9 cellular contexts compared by ENCODE assay signal in genomic region chr14:91414475-91415342, GRCh38. TPM values are rescaled to one million over a fixed set of nuclear protein-coding genes. Genes with fewer than 3 reads are reported as not detected.
A peak's percentile ranks its signal among the peaks of the same experiment; 100 is the strongest.
DNase-seq lines count a peak whose midpoint lies in the region; ATAC-seq and TF ChIP-seq lines count a peak whose summit lies in the region.
"Had no signal": no experiment of that assay in that cellular context is flagged by ENCODE, and none has a peak within 500 bp of the region (broad histone marks: within the 10 kb centered on the region; RNA-seq: fewer than 3 reads in every experiment).

No MANE protein-coding gene starts in this region.

- H3K27me3 ChIP-seq in rectal smooth muscle tissue (ENCODE audit: control insufficient read depth, insufficient read depth, low read length) (no peaks in the 10 kb centered on the region), prostate gland (replicated peaks; ENCODE audit: insufficient read depth) (no peaks in the 10 kb centered on the region), left lung (peaks cover 0 to 6% of the 10 kb centered on the region in 2 donors)
- H3K27me3 ChIP-seq: pancreas had no signal

- peak overlapping the region; percentile 22 for H3K4me3 ChIP-seq in rectal smooth muscle tissue (ENCODE audit: low read length)
- H3K4me3 ChIP-seq in prostate gland = no peak overlapping the region
- H3K4me3 ChIP-seq in lower leg skin (ENCODE audit: low read depth, poor library complexity, severe bottlenecking) = no peak overlapping the region
- peak overlapping the region in 1 of 2 donors; percentile 91 for H3K4me3 ChIP-seq in left lung

- H3K36me3 ChIP-seq in rectal smooth muscle tissue (ENCODE audit: control insufficient read depth, insufficient read depth, low read length) = no peaks in the 10 kb centered on the region
- no peaks in the 10 kb centered on the region for H3K36me3 ChIP-seq in prostate gland
- H3K36me3 ChIP-seq in left lung = no peaks in the 10 kb centered on the region
- H3K36me3 ChIP-seq: pancreas had no signal

- ATAC-seq in left lung (no peak), Right ventricle myocardium superior (ENCODE audit: poor library complexity) (no peak)
- ATAC-seq: pancreas had no signal

- TF ChIP-seq CTCF in GM10248 (IDR thresholded peaks at IDR 0.05; ENCODE audit: control extremely low read depth, extremely low read depth, low read depth, missing control alignments) = no peak
- TF ChIP-seq CTCF in RWPE1 (conservative IDR thresholded peaks at IDR 0.05; ENCODE audit: low read depth) = no peak
- no peak for TF ChIP-seq CTCF in prostate gland (IDR thresholded peaks at IDR 0.05)
- TF ChIP-seq CTCF in lower leg skin (IDR thresholded peaks at IDR 0.05) = no peak
- no peak for TF ChIP-seq CTCF in left lung (IDR thresholded peaks at IDR 0.05)

- peaks cover 5% of the 10 kb centered on the region for H3K4me1 ChIP-seq in rectal smooth muscle tissue (ENCODE audit: control insufficient read depth, insufficient read depth, low read length)
- peaks cover 7% of the 10 kb centered on the region for H3K4me1 ChIP-seq in prostate gland (replicated peaks)
- peaks cover 9 to 76% of the 10 kb centered on the region in 2 donors for H3K4me1 ChIP-seq in left lung

- POLR2A ChIA-PET in GM10248 (lab: Yijun Ruan, JAX) = interaction anchor here (1.9 kb wide), 1 partner anchor 17 kb away, joined by 10 read pairs; no protein-coding TSS in a partner anchor
- POLR2A ChIA-PET in RWPE1 (lab: Yijun Ruan, JAX; ENCODE audit: low non-redundant PET) = interaction anchor here (0.6 kb wide), 2 partner anchors 60 to 225 kb away, joined by 3 to 4 read pairs; no protein-coding TSS in a partner anchor

- H3K27ac ChIP-seq in RWPE1 = peak overlapping the region; percentile 91
- H3K27ac ChIP-seq in rectal smooth muscle tissue (ENCODE audit: low read depth, low read length) = no peak overlapping the region
- peak overlapping the region in 1 of 2 donors; percentile 21 for H3K27ac ChIP-seq in prostate gland
- H3K27ac ChIP-seq in left lung = peak overlapping the region in 1 of 2 donors; percentile 50

- no peak overlapping the region for H3K9ac ChIP-seq in rectal smooth muscle tissue (ENCODE audit: low read length)

- intact Hi-C loops in prostate gland (cut with DNase I) (no loop called here), lower leg skin (cut with DNase I; ENCODE audit: low total_unique reads) (no loop called here), left lung (cut with DNase I) (loop anchor here (5.0 to 10.0 kb wide), 2 partner anchors 90 to 92 kb away; no protein-coding TSS in a partner anchor), Right ventricle myocardium superior (cut with DNase I) (no loop called here)

- H3K9me3 ChIP-seq in prostate gland (no peaks in the 10 kb centered on the region), left lung (no peaks in the 10 kb centered on the region)
- H3K9me3 ChIP-seq: pancreas had no signal

- WGBS in prostate gland = 54% methylated on average over 13 of the region's 13 CpGs
- WGBS in lower leg skin, 2 donors = 74 to 78% methylated on average over 13 of the region's 13 CpGs

- DNase-seq in GM10248 (ENCODE audit: extremely low spot score) = peak; percentile 3
- no peak for DNase-seq in RWPE1 (ENCODE audit: low spot score)
- DNase-seq in germinal center (ENCODE audit: low spot score) = peak; percentile 1
- DNase-seq in prostate gland (ENCODE audit: low spot score) = no peak
- no peak for DNase-seq in lower leg skin (ENCODE audit: low spot score in 2 of 2)
- DNase-seq in left lung = no peak
- DNase-seq in Right ventricle myocardium superior = no peak
- DNase-seq: pancreas had no signal

- TF ChIP-seq POLR2A in prostate gland (IDR thresholded peaks at IDR 0.05) = no peak
- TF ChIP-seq POLR2A in lower leg skin (IDR thresholded peaks at IDR 0.05) = no peak

- CTCF ChIA-PET in GM10248 (lab: Yijun Ruan, JAX) = interaction anchor here (0.8 to 12.0 kb wide), 11 partner anchors 13 to 238 kb away, joined by 3 to 180 read pairs (median 6); no protein-coding TSS in a partner anchor
- CTCF ChIA-PET in RWPE1 (lab: Yijun Ruan, JAX) = interaction anchor here (1.3 kb wide), 2 partner anchors 45 to 91 kb away, joined by 3 to 4 read pairs; no protein-coding TSS in a partner anchor

RNA-seq across cellular contexts. Expression of gene CCDC88C, which starts 2.9 kb away (rescaled TPM):
- total RNA-seq in prostate gland (10 to 100 TPM; 32.5 to 54.4 TPM), lower leg skin (10 to 100 TPM in 2 of 4 donors, 1 to 10 TPM in 2; 8.5 to 21.8 (median 13.4) TPM), left lung (10 to 100 TPM; 31.5 to 41.8 TPM), Right ventricle myocardium superior (2.9 TPM)

Comparison
In these comparisons a context has a peak if more than half of its experiments do, and no peak if none do; other contexts are left out.
1. DNase-seq: peak in GM10248 (single experiment) and germinal center (single experiment); none in RWPE1 (single experiment), prostate gland (single experiment), lower leg skin (0 of 2), left lung (0 of 2) and Right ventricle myocardium superior (single experiment).
2. intact Hi-C loops: an anchor here in left lung (5.0 to 10.0 kb wide); none called in prostate gland, lower leg skin and Right ventricle myocardium superior.